Comparison of ENCODE assay signal across 16 cellular contexts in the genomic region with DNA sequence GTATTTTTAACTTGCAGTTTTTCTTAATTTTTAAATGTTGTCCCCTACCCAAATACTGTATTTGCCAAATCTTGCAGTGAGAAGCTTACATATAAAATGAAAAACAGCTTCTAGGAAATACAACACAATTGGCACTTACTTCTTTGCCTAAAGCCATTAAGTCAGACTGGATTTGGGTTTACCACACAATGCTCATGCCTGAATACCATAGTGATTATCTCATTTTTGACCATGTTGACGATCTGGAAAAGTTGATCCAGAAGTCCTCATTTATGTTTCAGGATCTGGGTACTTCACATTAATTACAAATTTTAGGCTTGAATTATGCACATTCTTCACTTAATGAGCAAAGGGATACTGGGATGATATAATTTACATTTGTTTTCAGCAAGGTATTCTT. TPM values are rescaled to one million over a fixed set of nuclear protein-coding genes. Genes with fewer than 3 reads are reported as not detected.
DNase-seq lines count a peak whose midpoint lies in the region; ATAC-seq, FAIRE-seq and TF ChIP-seq lines count a peak whose summit lies in the region.
"Had no signal": no experiment of that assay in that cellular context is flagged by ENCODE, and none has a peak within 500 bp of the region (broad histone marks: within the 10 kb centered on the region; RNA-seq: fewer than 3 reads in every experiment).

No MANE protein-coding gene starts in this region.

- no TSS peak for BruUV-seq in OCI-LY7 (replicated peaks; lab: Mats Ljungman, UMichigan)
- BruUV-seq in A673 (replicated peaks; lab: Mats Ljungman, UMichigan): no TSS peak

- no peak overlapping the region for H3K56ac ChIP-seq in H1 (replicated peaks; ENCODE audit: insufficient read length, low read depth, low read length)

- H3K4me3 Mint-ChIP-seq in nephron: peak overlapping the region; percentile 94 to 97 (median 95)

- H3K4me1 Mint-ChIP-seq in nephron: peaks cover 26% of the 10 kb centered on the region

- peaks cover 59% of the 10 kb centered on the region for H3K36me3 ChIP-seq in DND-41 (ENCODE audit: insufficient read depth, low read length)
- peaks cover 59% of the 10 kb centered on the region for H3K36me3 ChIP-seq in OCI-LY7 (ENCODE audit: insufficient read depth, low read length)
- peaks cover 1 to 35% (median 25%) of the 10 kb centered on the region in 4 experiments; a peak in 7 of 8 replicates for H3K36me3 ChIP-seq in H1 (ENCODE audit: control insufficient read depth in 2 of 4, insufficient read depth in 4 of 4, low read length in 3 of 4)
- H3K36me3 ChIP-seq in WERI-Rb-1: peaks cover 67% of the 10 kb centered on the region
- H3K36me3 ChIP-seq in A673 (ENCODE audit: insufficient read depth, low read length, poor library complexity, severe bottlenecking): peaks cover 55% of the 10 kb centered on the region

- H4K8ac ChIP-seq in H1 (ENCODE audit: extremely low read depth, insufficient read depth, low read length): no peak overlapping the region

- TF ChIP-seq RAD21 in H1 (IDR thresholded peaks at IDR 0.05 in 1 of 2, conservative IDR thresholded peaks at IDR 0.05 in 1 of 2; ENCODE audit: low read depth in 2 of 2, low read length in 2 of 2): no peak

- H3K4me3 ChIP-seq in DND-41 (ENCODE audit: low read depth in 1 of 2, low read length in 2 of 2) (peak overlapping the region in 1 of 2 experiments; percentile 89; a peak in 1 of 4 replicates), OCI-LY7 (ENCODE audit: low read depth, low read length, poor library complexity, severe bottlenecking) (peak overlapping the region; percentile 81), H1 (ENCODE audit: extremely low read depth in 1 of 4, insufficient read depth in 2 of 4, low read depth in 3 of 4, low read length in 4 of 4) (no peak overlapping the region), WERI-Rb-1 (ENCODE audit: low read depth, low read length) (no peak overlapping the region), A673 (ENCODE audit: low read depth, low read length, poor library complexity, severe bottlenecking) (no peak overlapping the region)

- H3K9me3 ChIP-seq in DND-41 (ENCODE audit: insufficient read depth, low read length, severe bottlenecking): no peaks in the 10 kb centered on the region
- no peaks in the 10 kb centered on the region for H3K9me3 ChIP-seq in OCI-LY7 (ENCODE audit: low read length)
- no peaks in the 10 kb centered on the region for H3K9me3 ChIP-seq in H1 (ENCODE audit: insufficient read depth in 2 of 2, low read depth in 1 of 2, low read length in 1 of 2)
- H3K9me3 ChIP-seq in WERI-Rb-1 (ENCODE audit: severe bottlenecking): no peaks in the 10 kb centered on the region
- no peaks in the 10 kb centered on the region for H3K9me3 ChIP-seq in A673 (ENCODE audit: low read depth, low read length, poor library complexity, severe bottlenecking)
- H3K9me3 ChIP-seq: neutrophil had no signal

- TF ChIP-seq EP300 in H1 (IDR thresholded peaks at IDR 0.05; ENCODE audit: borderline replicate concordance in 1 of 2, low read depth in 2 of 2, low read length in 2 of 2): no peak

- intact Hi-C loops in OCI-LY7 (cut with micrococcal nuclease; ENCODE audit: unreplicated experiment): no loop called here
- intact Hi-C loops in A673 (cut with micrococcal nuclease; ENCODE audit: unreplicated experiment): no loop called here

- H3K9me3 Mint-ChIP-seq in nephron: no peaks in the 10 kb centered on the region

- H3K36me3 Mint-ChIP-seq in nephron (ENCODE audit: low read depth): peaks cover 39% of the 10 kb centered on the region

- no peak overlapping the region for H4K91ac ChIP-seq in H1 (replicated peaks; ENCODE audit: insufficient read length, low read length)

- H3K27me3 ChIP-seq in DND-41 (ENCODE audit: insufficient read depth, low read length, poor library complexity) (no peaks in the 10 kb centered on the region), H1 (replicated peaks in 1 of 4; ENCODE audit: control insufficient read depth in 3 of 4, extremely low read depth in 1 of 4, insufficient read depth in 3 of 4, low read length in 3 of 4) (no peaks in the 10 kb centered on the region), WERI-Rb-1 (ENCODE audit: insufficient read depth, low read depth, severe bottlenecking) (no peaks in the 10 kb centered on the region), A673 (replicated peaks; ENCODE audit: insufficient read depth, low read depth, low read length, poor library complexity) (no peaks in the 10 kb centered on the region)

- H4K5ac ChIP-seq in H1 (ENCODE audit: insufficient read length, low read depth, low read length): no peak overlapping the region

- ATAC-seq in DND-41 (ENCODE audit: insufficient read depth, low read depth): no peak

- no peak overlapping the region for H2BK12ac ChIP-seq in H1 (ENCODE audit: low read depth, low read length)

- no peaks in the 10 kb centered on the region for H3K79me1 ChIP-seq in H1 (ENCODE audit: low read depth, low read length)

- CTCF ChIA-PET in OCI-LY7 (lab: Charles Lee; ENCODE audit: unreplicated experiment) (no interaction called here), H1 (lab: Charles Lee; ENCODE audit: partially characterized antibody) (no interaction called here), A673 (lab: Charles Lee) (no interaction called here)

- H2BK20ac ChIP-seq in H1 (ENCODE audit: low read length): no peak overlapping the region

- H3K9ac ChIP-seq in DND-41 (ENCODE audit: low read depth, low read length) (peak overlapping the region; percentile 94; the same call in 1 of the 2 replicates), H1 (replicated peaks in 1 of 4; ENCODE audit: extremely low read depth in 1 of 4, low read depth in 3 of 4, low read length in 3 of 4) (no peak overlapping the region)

- H4K20me1 ChIP-seq in DND-41 (ENCODE audit: insufficient read depth, low read length): no peaks in the 10 kb centered on the region; the same call in 1 of the 2 replicates
- no peaks in the 10 kb centered on the region for H4K20me1 ChIP-seq in OCI-LY7 (ENCODE audit: insufficient read depth, low read length)
- H4K20me1 ChIP-seq in H1 (replicated peaks in 1 of 2; ENCODE audit: control insufficient read depth in 1 of 2, insufficient read depth in 2 of 2, low read length in 2 of 2): no peaks in the 10 kb centered on the region

- H3K27ac ChIP-seq in DND-41 (ENCODE audit: low read length): no peak overlapping the region
- no peak overlapping the region for H3K27ac ChIP-seq in OCI-LY7 (ENCODE audit: low read depth, low read length, poor library complexity, severe bottlenecking)
- no peak overlapping the region for H3K27ac ChIP-seq in H1 (ENCODE audit: low read depth, low read length)
- H3K27ac ChIP-seq in WERI-Rb-1: no peak overlapping the region
- H3K27ac ChIP-seq in A673 (ENCODE audit: low read depth, low read length, poor library complexity, severe bottlenecking): no peak overlapping the region
- H3K27ac ChIP-seq: neutrophil, SK-N-MC had no signal

- H3K23me2 ChIP-seq in H1 (ENCODE audit: low read depth, low read length): peaks cover 6% of the 10 kb centered on the region; the same call in 1 of the 2 replicates

- POLR2A ChIA-PET in OCI-LY7 (lab: Charles Lee): interaction anchor here (1.1 to 1.5 kb wide), 2 partner anchors 32 to 34 kb away, joined by 3 to 4 read pairs; no protein-coding TSS in a partner anchor
- POLR2A ChIA-PET in H1 (lab: Charles Lee; ENCODE audit: partially characterized antibody): no interaction called here
- POLR2A ChIA-PET in A673 (lab: Charles Lee; ENCODE audit: low non-redundant PET): no interaction called here

- FAIRE-seq in H1 (lab: Jason Lieb, UNC): peak; percentile 28

- peak overlapping the region; percentile 75 for H3K4me2 ChIP-seq in DND-41 (ENCODE audit: insufficient read depth, low read length)
- H3K4me2 ChIP-seq in OCI-LY7 (ENCODE audit: low read length): peak overlapping the region; percentile 80
- H3K4me2 ChIP-seq in H1 (ENCODE audit: insufficient read depth in 1 of 2, low read depth in 2 of 2, low read length in 2 of 2): no peak overlapping the region

- H2AFZ ChIP-seq in DND-41 (ENCODE audit: low read depth, low read length) (no peak overlapping the region), OCI-LY7 (ENCODE audit: low read length) (no peak overlapping the region), H1 (ENCODE audit: low read length) (no peak overlapping the region)

- no peak overlapping the region for H2AK5ac ChIP-seq in H1 (ENCODE audit: low read depth, low read length)

- H3K14ac ChIP-seq in H1 (ENCODE audit: insufficient read length): no peak overlapping the region

- DNase-seq in DND-41: no peak
- DNase-seq in OCI-LY7 (ENCODE audit: low spot score): no peak
- DNase-seq in H1 (ENCODE audit: low read depth in 1 of 2, low spot score in 2 of 2): no peak
- DNase-seq in NCI-H1105 (lab: John Stamatoyannopoulos, UW): no peak
- DNase-seq in WERI-Rb-1: no peak
- DNase-seq in A673 (ENCODE audit: low spot score): no peak
- DNase-seq in DMS 273 treated with DMSO at 0.1 percent for 48 hours (lab: John Stamatoyannopoulos, UW): no peak
- DNase-seq: DMS79 treated with DMSO at 0.1 percent for 48 hours; erythroblast; islet precursor cell; NCI-H1092 treated with DMSO at 0.1 percent for 48 hours; NCI-H526 treated with DMSO at 0.1 percent for 48 hours; stimulated activated naive CD4-positive, alpha-beta T cell had no signal

- TF ChIP-seq CTCF in DND-41 (IDR thresholded peaks at IDR 0.05; ENCODE audit: borderline replicate concordance, extremely low read depth, low read length, poor library complexity, severe bottlenecking): no peak
- TF ChIP-seq CTCF in OCI-LY7 (conservative IDR thresholded peaks at IDR 0.05; ENCODE audit: low read length): no peak
- TF ChIP-seq CTCF in H1 (IDR thresholded peaks at IDR 0.05; ENCODE audit: control extremely low read depth in 1 of 3, insufficient read depth in 1 of 3, low read depth in 1 of 3, low read length in 3 of 3): no peak
- TF ChIP-seq CTCF in nephron (IDR thresholded peaks at IDR 0.05; ENCODE audit: unreplicated experiment in 3 of 3): no peak
- TF ChIP-seq CTCF in WERI-Rb-1 (IDR thresholded peaks at IDR 0.05; ENCODE audit: low read depth, low read length): no peak
- TF ChIP-seq CTCF in A673 (conservative IDR thresholded peaks at IDR 0.05; ENCODE audit: low read depth, low read length): no peak

- peaks cover 27% of the 10 kb centered on the region for H3K79me2 ChIP-seq in DND-41 (ENCODE audit: insufficient read depth, low read length)
- H3K79me2 ChIP-seq in OCI-LY7 (ENCODE audit: insufficient read depth, low read depth, low read length): peaks cover 26% of the 10 kb centered on the region
- peaks cover 0 to 7% of the 10 kb centered on the region in 2 experiments; a peak in 2 of 4 replicates for H3K79me2 ChIP-seq in H1 (ENCODE audit: control insufficient read depth in 1 of 2, insufficient read depth in 2 of 2, low read length in 2 of 2)

- H3K4ac ChIP-seq in H1 (replicated peaks; ENCODE audit: insufficient read length, low read depth, low read length): no peak overlapping the region

- 95% methylated on average over 1 of the region's 1 CpG; no CpG with 5 or more reads in 1 of the 2 experiments for WGBS in H1 (ENCODE audit: extremely low coverage in 1 of 2, insufficient coverage in 1 of 2, insufficient read length in 1 of 2, insufficient replicate concordance in 2 of 2, low coverage in 1 of 2, low lambda C conversion rate in 2 of 2, missing lambda C conversion rate in 1 of 2), 2 experiments

- no peak overlapping the region for H2BK120ac ChIP-seq in H1 (replicated peaks; ENCODE audit: low read depth, low read length)

- H2BK5ac ChIP-seq in H1 (ENCODE audit: low read depth, low read length): no peak overlapping the region

- no peak overlapping the region for H3K18ac ChIP-seq in H1 (ENCODE audit: extremely low read depth, low read length)

- H2BK15ac ChIP-seq in H1 (ENCODE audit: low read length): no peak overlapping the region

- no peak for TF ChIP-seq POLR2A in H1 (IDR thresholded peaks at IDR 0.05; ENCODE audit: control extremely low read depth in 1 of 2, low read depth in 2 of 2, low read length in 2 of 2)

- H3K9me2 ChIP-seq in OCI-LY7 (ENCODE audit: insufficient read depth, low read length): no peaks in the 10 kb centered on the region

- peaks cover 28% of the 10 kb centered on the region for H3K4me1 ChIP-seq in DND-41 (ENCODE audit: insufficient read depth, low read length)
- peaks cover 23% of the 10 kb centered on the region for H3K4me1 ChIP-seq in OCI-LY7 (ENCODE audit: insufficient read depth, low read length, poor library complexity, severe bottlenecking)
- H3K4me1 ChIP-seq in H1 (replicated peaks in 1 of 4; ENCODE audit: control insufficient read depth in 3 of 4, insufficient read depth in 4 of 4, low read length in 3 of 4): peaks cover 0 to 2% (median 0%) of the 10 kb centered on the region in 4 experiments; a peak in 2 of 7 replicates
- peaks cover 12% of the 10 kb centered on the region for H3K4me1 ChIP-seq in A673 (ENCODE audit: insufficient read depth, low read length, poor library complexity, severe bottlenecking)

- no peaks in the 10 kb centered on the region for H3K27me3 Mint-ChIP-seq in nephron (ENCODE audit: low read depth)

- no peak overlapping the region for H3K23ac ChIP-seq in H1 (ENCODE audit: insufficient read length)

- H3K27ac Mint-ChIP-seq in nephron: no peak overlapping the region

RNA-seq across cellular contexts. Expression of a gene that starts 2.4 kb away (rescaled TPM):
- total RNA-seq in OCI-LY7 (2014; rRNA removed; shearing (Covaris generic)): 20.4 and 25.6 TPM in 2 replicates
- total RNA-seq in OCI-LY7 (2022) (30.0 and 33.2 TPM in 2 replicates), A673 (2021) (33.5 and 42.2 TPM in 2 replicates)
- total RNA-seq in H1 (2021; fragmentation: NEBNext Ultra II Directional; extraction: Animal tissue kit (Norgen Biotek cat#: 25700)): 13.8 and 15.0 TPM in 2 replicates
- polyA plus RNA-seq in H1 (2011; rRNA removed): 3.1 and 4.0 TPM in 2 replicates
- 5.1 TPM for polyA plus RNA-seq in H1 (2011; cell fraction: cytosol; rRNA removed)
- polyA plus RNA-seq in H1 (2011; cell fraction: nucleus; rRNA removed): 4.7 TPM
- 6.7 to 8.2 TPM (median 7.4 TPM) in 4 replicates for polyA plus RNA-seq in H1 (2012, experiment 1 of 2)
- 0.37 TPM for polyA plus RNA-seq in H1 (2012, experiment 2 of 2)
- polyA plus RNA-seq in H1 (2013, experiment 1 of 2): 8.9 TPM
- 9.2 TPM for polyA plus RNA-seq in H1 (2013, experiment 2 of 2)
- polyA minus RNA-seq in H1 (2011; rRNA and poly(A)+ RNA removed): 12.4 and 20.0 TPM in 2 replicates
- 8.1 TPM for polyA minus RNA-seq in H1 (2011; cell fraction: cytosol; rRNA and poly(A)+ RNA removed)
- polyA minus RNA-seq in H1 (2011; cell fraction: nucleus; rRNA and poly(A)+ RNA removed): 36.3 TPM

RNA-seq across cellular contexts. Expression of a gene that starts 34.2 kb away (rescaled TPM):
- total RNA-seq in OCI-LY7 (2014; rRNA removed; shearing (Covaris generic)): 11.6 and 16.8 TPM in 2 replicates
- 20.4 and 22.3 TPM in 2 replicates for total RNA-seq in OCI-LY7 (2022)
- total RNA-seq in H1 (2021; fragmentation: NEBNext Ultra II Directional; extraction: Animal tissue kit (Norgen Biotek cat#: 25700)): 22.1 and 23.7 TPM in 2 replicates
- 14.1 and 25.6 TPM in 2 replicates for polyA plus RNA-seq in H1 (2011; rRNA removed)
- polyA plus RNA-seq in H1 (2011; cell fraction: cytosol; rRNA removed): 22.6 TPM
- polyA plus RNA-seq in H1 (2011; cell fraction: nucleus; rRNA removed): 20.3 TPM
- 16.3 to 18.6 TPM (median 18.0 TPM) in 4 replicates for polyA plus RNA-seq in H1 (2012, experiment 1 of 2)
- 3.3 TPM for polyA plus RNA-seq in H1 (2012, experiment 2 of 2)
- 22.8 TPM for polyA plus RNA-seq in H1 (2013, experiment 1 of 2)
- polyA plus RNA-seq in H1 (2013, experiment 2 of 2): 20.2 TPM
- polyA minus RNA-seq in H1 (2011; rRNA and poly(A)+ RNA removed): 41.1 and 43.9 TPM in 2 replicates
- 16.9 TPM for polyA minus RNA-seq in H1 (2011; cell fraction: cytosol; rRNA and poly(A)+ RNA removed)
- 23.4 TPM for polyA minus RNA-seq in H1 (2011; cell fraction: nucleus; rRNA and poly(A)+ RNA removed)
- 22.9 and 23.1 TPM in 2 replicates for total RNA-seq in A673 (2021)

Comparison
In these comparisons a context has a peak if more than half of its experiments do, and no peak if none do; other contexts are left out.
1. H3K4me2 ChIP-seq: peak in DND-41 (single experiment) and OCI-LY7 (single experiment); none in H1 (0 of 2).